Comparison of ENCODE assay signal across 17 cellular contexts in genomic region chrX:39299615-39300014, GRCh38.
DNase-seq lines count a peak whose midpoint lies in the region; ATAC-seq, FAIRE-seq and TF ChIP-seq lines count a peak whose summit lies in the region.
"Had no signal": no experiment of that assay in that cellular context is flagged by ENCODE, and none has a peak within 500 bp of the region (broad histone marks: within the 10 kb centered on the region; RNA-seq: fewer than 3 reads in every experiment).

No MANE protein-coding gene starts in this region.

- ATAC-seq in T-helper 17 cell (no peak), GM21381 (IDR thresholded peaks at IDR 0.05; ENCODE audit: unreplicated experiment) (no peak)

- H4K20me1 ChIP-seq in astrocyte (ENCODE audit: insufficient read depth, low read length) (no peaks in the 10 kb centered on the region), MM.1S (ENCODE audit: insufficient read depth, low read length) (no peaks in the 10 kb centered on the region)

- no peaks in the 10 kb centered on the region for H3K9me2 ChIP-seq in MM.1S (replicated peaks; ENCODE audit: insufficient read depth, low read length)

- H3K4me2 ChIP-seq in astrocyte (ENCODE audit: low read length) (no peak overlapping the region), MM.1S (ENCODE audit: low read depth, low read length) (no peak overlapping the region)

- peaks cover 6% of the 10 kb centered on the region for H3K36me3 Mint-ChIP-seq in activated naive CD4-positive, alpha-beta T cell treated with anti-CD3 and anti-CD28 coated beads, Interleukin-2, amount 50 U/mL, for 24 hours
- H3K36me3 Mint-ChIP-seq in T-helper 17 cell (ENCODE audit: low read depth) = peaks cover 2% of the 10 kb centered on the region
- no peaks in the 10 kb centered on the region for H3K36me3 Mint-ChIP-seq in astrocyte (ENCODE audit: low read depth, unreplicated experiment)

- no peaks in the 10 kb centered on the region for H3K27me3 Mint-ChIP-seq in activated naive CD4-positive, alpha-beta T cell treated with anti-CD3 and anti-CD28 coated beads, Interleukin-2, amount 50 U/mL, for 24 hours
- no peaks in the 10 kb centered on the region for H3K27me3 Mint-ChIP-seq in T-helper 17 cell
- H3K27me3 Mint-ChIP-seq in astrocyte (ENCODE audit: low read depth, unreplicated experiment) = peaks cover 11% of the 10 kb centered on the region
- H3K27me3 Mint-ChIP-seq: CD4-positive, alpha-beta T cell had no signal

- H3K27ac ChIP-seq in astrocyte (ENCODE audit: low read depth, low read length) = no peak overlapping the region
- no peak overlapping the region for H3K27ac ChIP-seq in MM.1S (ENCODE audit: low read length)

- H3K4me1 Mint-ChIP-seq in activated naive CD4-positive, alpha-beta T cell treated with anti-CD3 and anti-CD28 coated beads, Interleukin-2, amount 50 U/mL, for 24 hours = peaks cover 58% of the 10 kb centered on the region
- H3K4me1 Mint-ChIP-seq in T-helper 17 cell (no peaks in the 10 kb centered on the region), astrocyte (ENCODE audit: low read depth, unreplicated experiment) (no peaks in the 10 kb centered on the region)

- no peak for DNase-seq in activated naive CD4-positive, alpha-beta T cell (lab: John Stamatoyannopoulos, UW)
- peak; percentile 43 for DNase-seq in NAMALWA (ENCODE audit: low spot score)
- no peak for DNase-seq in T-helper 17 cell
- DNase-seq in astrocyte (ENCODE audit: low read depth) = no peak
- DNase-seq in MM.1S = no peak
- DNase-seq in stimulated activated naive CD4-positive, alpha-beta T cell treated with Interleukin-2 at 50 U/mL for 16 hours (lab: John Stamatoyannopoulos, UW) = no peak
- DNase-seq: 8988T; AML-193; C1 segment of cervical spinal cord; Calu3; CD4-positive, alpha-beta T cell; DMS 273 treated with DMSO at 0.1 percent for 48 hours had no signal

- TF ChIP-seq CTCF in astrocyte (IDR thresholded peaks at IDR 0.05; ENCODE audit: insufficient read depth, low read depth, low read length) (no peak), MM.1S (IDR thresholded peaks at IDR 0.05; ENCODE audit: low read length) (no peak)

- H3K79me2 ChIP-seq in astrocyte (ENCODE audit: insufficient read depth, low read length) (no peaks in the 10 kb centered on the region), MM.1S (ENCODE audit: low read length) (no peaks in the 10 kb centered on the region)

- H3K27ac Mint-ChIP-seq in activated naive CD4-positive, alpha-beta T cell treated with anti-CD3 and anti-CD28 coated beads, Interleukin-2, amount 50 U/mL, for 24 hours = peak overlapping the region; percentile 35
- H3K27ac Mint-ChIP-seq in T-helper 17 cell (no peak overlapping the region), astrocyte (ENCODE audit: unreplicated experiment) (no peak overlapping the region)
- H3K27ac Mint-ChIP-seq: CD4-positive, alpha-beta T cell had no signal

- H3K4me1 ChIP-seq in astrocyte (ENCODE audit: insufficient read depth, low read length) (no peaks in the 10 kb centered on the region), MM.1S (ENCODE audit: low read length) (no peaks in the 10 kb centered on the region)
- H3K4me1 ChIP-seq: HAP-1 had no signal

- no peaks in the 10 kb centered on the region for H3K9me3 ChIP-seq in T-helper 17 cell (ENCODE audit: control insufficient read depth, low read length, poor library complexity, severe bottlenecking)
- H3K9me3 ChIP-seq in astrocyte (ENCODE audit: insufficient read depth, low read depth, low read length) = no peaks in the 10 kb centered on the region
- no peaks in the 10 kb centered on the region for H3K9me3 ChIP-seq in MM.1S (replicated peaks; ENCODE audit: insufficient read depth, low read length)
- H3K9me3 ChIP-seq: HAP-1 had no signal

- no peak overlapping the region for H3K4me3 Mint-ChIP-seq in activated naive CD4-positive, alpha-beta T cell treated with anti-CD3 and anti-CD28 coated beads, Interleukin-2, amount 50 U/mL, for 24 hours
- H3K4me3 Mint-ChIP-seq in T-helper 17 cell (peak overlapping the region; percentile 31), astrocyte (ENCODE audit: unreplicated experiment) (no peak overlapping the region)
- H3K4me3 Mint-ChIP-seq: CD4-positive, alpha-beta T cell had no signal

- H3K36me3 ChIP-seq in astrocyte (ENCODE audit: insufficient read depth, low read length) = no peaks in the 10 kb centered on the region
- H3K36me3 ChIP-seq in MM.1S (replicated peaks; ENCODE audit: insufficient read depth, low read length) = no peaks in the 10 kb centered on the region
- H3K36me3 ChIP-seq: HAP-1 had no signal

- no peaks in the 10 kb centered on the region; the same call in 1 of the 2 replicates for H3F3A ChIP-seq in MM.1S (ENCODE audit: insufficient read depth, low read length)

- FAIRE-seq in astrocyte (lab: Jason Lieb, UNC) = peak; percentile 62
- FAIRE-seq: GM12891, H1 had no signal

- H3K4me3 ChIP-seq in astrocyte (ENCODE audit: insufficient read depth, low read depth, low read length) (no peak overlapping the region), MM.1S (ENCODE audit: low read length) (no peak overlapping the region)
- H3K4me3 ChIP-seq: HAP-1 had no signal

- H3K27me3 ChIP-seq in astrocyte (ENCODE audit: insufficient read depth, low read length) (no peaks in the 10 kb centered on the region), MM.1S (replicated peaks; ENCODE audit: insufficient read depth, low read length) (no peaks in the 10 kb centered on the region)

- no peak overlapping the region for H2AFZ ChIP-seq in astrocyte (ENCODE audit: low read depth, low read length)
- no peak overlapping the region for H2AFZ ChIP-seq in MM.1S (ENCODE audit: low read length)

- H3K9me3 Mint-ChIP-seq in activated naive CD4-positive, alpha-beta T cell treated with anti-CD3 and anti-CD28 coated beads, Interleukin-2, amount 50 U/mL, for 24 hours = peaks cover 12% of the 10 kb centered on the region
- H3K9me3 Mint-ChIP-seq in astrocyte (ENCODE audit: unreplicated experiment) = peaks cover 7% of the 10 kb centered on the region

- H3K9ac ChIP-seq in astrocyte (ENCODE audit: low read length) (no peak overlapping the region), MM.1S (ENCODE audit: low read length) (no peak overlapping the region)
